ENCODE assay signal across 1 cellular context in genomic region chr17:17424552-17424951, GRCh38.
TF ChIP-seq lines count a peak whose summit lies in the region.

No MANE protein-coding gene starts in this region.

TF ChIP-seq in K562, 482 proteins besides CTCF, POLR2A, EP300 and RAD21 (continued from another document and continues in another):
- no peak for TF ChIP-seq ATF2 (CRISPR knock-in tag; IDR thresholded peaks at IDR 0.05)
- TF ChIP-seq CBX5 (IDR thresholded peaks at IDR 0.05; ENCODE audit: borderline replicate concordance, low read depth), result peak; percentile 92
- no peak for TF ChIP-seq PHF21A (IDR thresholded peaks at IDR 0.05; ENCODE audit: borderline replicate concordance, low read depth)
- TF ChIP-seq ZBTB7A (IDR thresholded peaks at IDR 0.05; ENCODE audit: borderline replicate concordance, control insufficient read depth, low read depth, low read length), result no peak
- no peak for TF ChIP-seq MAX (CRISPR knock-in tag; IDR thresholded peaks at IDR 0.05)
- no peak for TF ChIP-seq ZBTB33 (CRISPR knock-in tag; IDR thresholded peaks at IDR 0.05)
- no peak for TF ChIP-seq ZBTB43 (CRISPR knock-in tag; IDR thresholded peaks at IDR 0.05)
- peak; percentile 51; the same call in 1 of the 2 replicates for TF ChIP-seq TFAP4 (CRISPR knock-in tag; IDR thresholded peaks at IDR 0.05; ENCODE audit: borderline replicate concordance)
- TF ChIP-seq NFE2 (IDR thresholded peaks at IDR 0.05; ENCODE audit: low read depth), result no peak
- no peak for TF ChIP-seq ZNF143 (CRISPR knock-in tag; IDR thresholded peaks at IDR 0.05)
- TF ChIP-seq MTF1 (CRISPR knock-in tag; IDR thresholded peaks at IDR 0.05; ENCODE audit: borderline replicate concordance), result no peak
- TF ChIP-seq KLF1 (tag; IDR thresholded peaks at IDR 0.05), result no peak
- TF ChIP-seq TBP (optimal IDR thresholded peaks at IDR 0.05; ENCODE audit: low read depth, low read length), result no peak
- TF ChIP-seq ZNF280A (IDR thresholded peaks at IDR 0.05; ENCODE audit: low read depth, partially characterized antibody), result peak; percentile 83
- TF ChIP-seq JUND (IDR thresholded peaks at IDR 0.05; ENCODE audit: borderline replicate concordance, low read depth, low read length), result no peak
- TF ChIP-seq JUND (tag; IDR thresholded peaks at IDR 0.05; ENCODE audit: borderline replicate concordance, low read depth, low read length), result no peak
- TF ChIP-seq THRA (IDR thresholded peaks at IDR 0.05), result no peak
- no peak for TF ChIP-seq CBX1 (IDR thresholded peaks at IDR 0.05; ENCODE audit: low read depth)
- TF ChIP-seq TRIM28 (IDR thresholded peaks at IDR 0.05), result peak; percentile 93
- TF ChIP-seq MCM7 (IDR thresholded peaks at IDR 0.05), result no peak
- TF ChIP-seq XRCC4 (IDR thresholded peaks at IDR 0.05; ENCODE audit: extremely low read depth, insufficient read depth, insufficient read length), result no peak
- peak in 1 of 2 experiments; percentile 94; a peak in 2 of 3 replicates for TF ChIP-seq CBX3 (IDR thresholded peaks at IDR 0.05; ENCODE audit: borderline replicate concordance in 1 of 2, low read length in 2 of 2)
- no peak for TF ChIP-seq PRMT5 (CRISPR knock-in tag; IDR thresholded peaks at IDR 0.05)
- no peak for TF ChIP-seq SMAD4 (CRISPR knock-in tag; conservative IDR thresholded peaks at IDR 0.05)
- TF ChIP-seq E2F5 (CRISPR knock-in tag; IDR thresholded peaks at IDR 0.05), result no peak
- TF ChIP-seq NCOA6 (IDR thresholded peaks at IDR 0.05), result no peak
- TF ChIP-seq SMARCE1 (IDR thresholded peaks at IDR 0.05), result no peak
- no peak for TF ChIP-seq WHSC1 (IDR thresholded peaks at IDR 0.05; ENCODE audit: low read length)
- no peak for TF ChIP-seq ETV1 (tag; conservative IDR thresholded peaks at IDR 0.05; ENCODE audit: low read depth)
- TF ChIP-seq STAG1 (CRISPR knock-in tag; IDR thresholded peaks at IDR 0.05; ENCODE audit: borderline replicate concordance), result no peak
- TF ChIP-seq PHB (CRISPR knock-in tag; IDR thresholded peaks at IDR 0.05), result no peak
- TF ChIP-seq MGA (IDR thresholded peaks at IDR 0.05), result no peak
- TF ChIP-seq TAF15 (IDR thresholded peaks at IDR 0.05; ENCODE audit: low read depth, low read length), result no peak
- no peak for TF ChIP-seq FOXJ3 (CRISPR knock-in tag; IDR thresholded peaks at IDR 0.05)
- TF ChIP-seq MXD1 (CRISPR knock-in tag; IDR thresholded peaks at IDR 0.05; ENCODE audit: borderline replicate concordance, poor library complexity, severe bottlenecking), result no peak
- no peak for TF ChIP-seq MEIS2 (IDR thresholded peaks at IDR 0.05; ENCODE audit: partially characterized antibody)
- no peak for TF ChIP-seq GTF2F1 (IDR thresholded peaks at IDR 0.05; ENCODE audit: low read depth, low read length)
- no peak for TF ChIP-seq L3MBTL2 (IDR thresholded peaks at IDR 0.05)
